In genomic region chr7:154532771-154533170, GRCh38 we compare ENCODE assay signal across 26 cellular contexts.
DNase-seq lines count a peak whose midpoint lies in the region; ATAC-seq, FAIRE-seq and TF ChIP-seq lines count a peak whose summit lies in the region.
"Had no signal": no experiment of that assay in that cellular context is flagged by ENCODE, and none has a peak within 500 bp of the region (broad histone marks: within the 10 kb centered on the region; RNA-seq: fewer than 3 reads in every experiment).

No MANE protein-coding gene starts in this region.

- intact Hi-C loops in head of caudate nucleus (cut with DNase I), result no loop called here

- no peaks in the 10 kb centered on the region for H3F3A ChIP-seq in smooth muscle cell (ENCODE audit: low read depth)

- H3K4me2 ChIP-seq in smooth muscle cell, result no peak overlapping the region
- H3K4me2 ChIP-seq: A549; BLaER1 treated with 17β-estradiol and CSF1 and Interleukin-3, amounts not matched to agents 10 nM and 100 nM had no signal

- CTCF ChIA-PET in GM10248 (lab: Yijun Ruan, JAX), result interaction anchor here (0.9 to 1.7 kb wide), 2 partner anchors 10 to 12 kb away, joined by 3 to 4 read pairs; no protein-coding TSS in a partner anchor

- no peaks in the 10 kb centered on the region for H3K4me1 ChIP-seq in smooth muscle cell (ENCODE audit: low read depth)
- H3K4me1 ChIP-seq: A549; BE2C; BLaER1 treated with 17β-estradiol and CSF1 and Interleukin-3, amounts not matched to agents 10 nM and 100 nM had no signal

- H3K27me3 ChIP-seq in bronchial epithelial cell (ENCODE audit: control insufficient read depth, insufficient read depth, low read length) (no peaks in the 10 kb centered on the region), smooth muscle cell (ENCODE audit: low read depth) (peaks cover 4% of the 10 kb centered on the region)
- H3K27me3 ChIP-seq: BE2C; BLaER1 treated with 17β-estradiol and CSF1 and Interleukin-3, amounts not matched to agents 10 nM and 100 nM had no signal

- H4K20me1 ChIP-seq in smooth muscle cell (ENCODE audit: low read depth), result no peaks in the 10 kb centered on the region
- H4K20me1 ChIP-seq: BLaER1 treated with 17β-estradiol and CSF1 and Interleukin-3, amounts not matched to agents 10 nM and 100 nM had no signal

- H3K27ac ChIP-seq in smooth muscle cell (ENCODE audit: low read depth), result peak overlapping the region; percentile 57
- H3K27ac ChIP-seq: A549; BLaER1 treated with 17β-estradiol and CSF1 and Interleukin-3, amounts not matched to agents 10 nM and 100 nM; GM23248 had no signal

- POLR2A ChIA-PET in GM10248 (lab: Yijun Ruan, JAX), result no interaction called here

- H3K36me3 ChIP-seq in bronchial epithelial cell (ENCODE audit: control insufficient read depth, insufficient read depth, low read length), result no peaks in the 10 kb centered on the region
- H3K36me3 ChIP-seq in smooth muscle cell (ENCODE audit: low read depth), result no peaks in the 10 kb centered on the region
- H3K36me3 ChIP-seq: BE2C; BLaER1 treated with 17β-estradiol and CSF1 and Interleukin-3, amounts not matched to agents 10 nM and 100 nM had no signal

- FAIRE-seq in bronchial epithelial cell (lab: Jason Lieb, UNC), result no peak
- FAIRE-seq: A549, D721Med, GM12891, GM18507, H1 had no signal

- H2AFZ ChIP-seq in smooth muscle cell (ENCODE audit: low read depth), result no peak overlapping the region
- H2AFZ ChIP-seq: GM23248 had no signal

- no peaks in the 10 kb centered on the region for H3K9me3 ChIP-seq in smooth muscle cell (replicated peaks; ENCODE audit: low read depth)
- H3K9me3 ChIP-seq: A549, BE2C had no signal

- H3K79me2 ChIP-seq in smooth muscle cell (ENCODE audit: low read depth), result no peaks in the 10 kb centered on the region

- no peak overlapping the region for H3K9ac ChIP-seq in smooth muscle cell (ENCODE audit: low read depth)
- H3K9ac ChIP-seq: BLaER1 treated with 17β-estradiol and CSF1 and Interleukin-3, amounts not matched to agents 10 nM and 100 nM; GM23248 had no signal

- TF ChIP-seq CTCF in bronchial epithelial cell (IDR thresholded peaks at IDR 0.05; ENCODE audit: insufficient read depth, low read length, severe bottlenecking), result no peak
- no peak for TF ChIP-seq CTCF in smooth muscle cell (IDR thresholded peaks at IDR 0.05; ENCODE audit: borderline replicate concordance, insufficient read depth, poor library complexity, severe bottlenecking)
- no peak for TF ChIP-seq CTCF in GM10248 (IDR thresholded peaks at IDR 0.05; ENCODE audit: control extremely low read depth, extremely low read depth, low read depth, missing control alignments)

- ATAC-seq in GM21367 (IDR thresholded peaks at IDR 0.05; ENCODE audit: unreplicated experiment), result no peak
- ATAC-seq: A549, HCT116 had no signal

- DNase-seq in KG1 (lab: John Stamatoyannopoulos, UW) (peak; percentile 0), bronchial epithelial cell (ENCODE audit: low read depth) (peak; percentile 20), kidney tubule cell (ENCODE audit: low spot score) (peak; percentile 58), smooth muscle cell (lab: John Stamatoyannopoulos, UW; ENCODE audit: unreplicated experiment) (no peak), head of caudate nucleus (no peak), GM10248 (ENCODE audit: extremely low spot score) (no peak)
- DNase-seq: 8988T; ACHN; AML-193; BE2C; CD4-positive, alpha-beta T cell; CD8-positive, alpha-beta memory T cell; DMS 273 treated with DMSO at 0.1 percent for 48 hours; DMS79; EL; GDM1; GM23248; H9 had no signal

- H3K4me3 ChIP-seq in bronchial epithelial cell (ENCODE audit: low read depth, low read length), result no peak overlapping the region
- H3K4me3 ChIP-seq in smooth muscle cell, result no peak overlapping the region
- H3K4me3 ChIP-seq: A549; BLaER1 treated with 17β-estradiol and CSF1 and Interleukin-3, amounts not matched to agents 10 nM and 100 nM; GM23248 had no signal

Comparison
In these comparisons a context has a peak if more than half of its experiments do, and no peak if none do; other contexts are left out.
1. DNase-seq: peak in KG1 (single experiment), bronchial epithelial cell (single experiment) and kidney tubule cell (single experiment); none in smooth muscle cell (single experiment), head of caudate nucleus (0 of 42) and GM10248 (single experiment).